In genomic region chr1:54069792-54070548, GRCh38 we compare ENCODE assay signal across 8 cellular contexts. TPM values are rescaled to one million over a fixed set of nuclear protein-coding genes. Genes with fewer than 3 reads are reported as not detected.
A peak's percentile ranks its signal among the peaks of the same experiment; 100 is the strongest.
DNase-seq lines count a peak whose midpoint lies in the region; ATAC-seq, FAIRE-seq and TF ChIP-seq lines count a peak whose summit lies in the region.

No MANE protein-coding gene starts in this region.

- H3K9ac ChIP-seq in MM.1S (ENCODE audit: low read length) (no peak overlapping the region), endothelial cell of umbilical vein (replicated peaks; ENCODE audit: extremely low read depth, insufficient read depth, low read length) (no peak overlapping the region)

- H2AFZ ChIP-seq in MM.1S (ENCODE audit: low read length) (no peak overlapping the region), endothelial cell of umbilical vein (ENCODE audit: low read depth, low read length) (no peak overlapping the region)

- H3K4me2 ChIP-seq in MM.1S (ENCODE audit: low read depth, low read length) (no peak overlapping the region), endothelial cell of umbilical vein (ENCODE audit: insufficient read depth, low read length) (no peak overlapping the region)

- intact Hi-C loops in CD4-positive, alpha-beta T cell (cut with DNase I, micrococcal nuclease): loop anchor here (1.0 to 10.0 kb wide), 5 partner anchors 17 to 925 kb away; partner anchors contain the start of genes BSND (in 1 of the 2), TCEANC2 (in 1 of the 2) and TMEM59 (in 1 of the 2)
- intact Hi-C loops in endothelial cell of umbilical vein (cut with micrococcal nuclease): loop anchor here (1.0 to 5.0 kb wide), 5 partner anchors 11 to 737 kb away; partner anchors contain the start of gene SSBP3

- peak; percentile 75 for FAIRE-seq in GM19239 (lab: Jason Lieb, UNC)
- peak; percentile 79 for FAIRE-seq in endothelial cell of umbilical vein (lab: Jason Lieb, UNC)

- H3K9me2 ChIP-seq in MM.1S (replicated peaks; ENCODE audit: insufficient read depth, low read length): no peaks in the 10 kb centered on the region

- H3K4me1 ChIP-seq in MM.1S (ENCODE audit: low read length) (no peaks in the 10 kb centered on the region), RWPE2 (ENCODE audit: insufficient read depth, poor library complexity, severe bottlenecking) (no peaks in the 10 kb centered on the region), endothelial cell of umbilical vein (ENCODE audit: control insufficient read depth, extremely low read depth, insufficient read depth, low read length) (no peaks in the 10 kb centered on the region)

- H3K4me1 Mint-ChIP-seq in CD4-positive, alpha-beta T cell (ENCODE audit: low read depth): no peaks in the 10 kb centered on the region
- H3K4me1 Mint-ChIP-seq in naive B cell: peaks cover 3 to 6% (median 5%) of the 10 kb centered on the region in 3 donors

- no peaks in the 10 kb centered on the region for H3F3A ChIP-seq in MM.1S (ENCODE audit: insufficient read depth, low read length)

- peak; percentile 99 for TF ChIP-seq CTCF in CD4-positive, alpha-beta T cell (IDR thresholded peaks at IDR 0.05)
- TF ChIP-seq CTCF in MM.1S (IDR thresholded peaks at IDR 0.05; ENCODE audit: low read length) (peak; percentile 93), RWPE2 (IDR thresholded peaks at IDR 0.05; ENCODE audit: poor library complexity, severe bottlenecking) (peak; percentile 91), endothelial cell of umbilical vein (IDR thresholded peaks at IDR 0.05; ENCODE audit: extremely low read depth in 1 of 2, insufficient read depth in 1 of 2, low read depth in 1 of 2, low read length in 2 of 2) (peak; percentile 44 to 54)

- TF ChIP-seq POLR2A in endothelial cell of umbilical vein (IDR thresholded peaks at IDR 0.05; ENCODE audit: low read depth, low read length): no peak

- no peak overlapping the region for H3K27ac Mint-ChIP-seq in CD4-positive, alpha-beta T cell
- no peak overlapping the region for H3K27ac Mint-ChIP-seq in naive B cell

- H3K9me3 Mint-ChIP-seq in CD4-positive, alpha-beta T cell: no peaks in the 10 kb centered on the region
- no peaks in the 10 kb centered on the region for H3K9me3 Mint-ChIP-seq in naive B cell

- dilution Hi-C loops in endothelial cell of umbilical vein (cut with MboI; ENCODE audit: extremely low pct_ligation_motif_present, low sequenced_read_pairs): no loop called here

- no peak overlapping the region for H3K27ac ChIP-seq in CD4-positive, alpha-beta T cell (ENCODE audit: low read depth, low read length)
- H3K27ac ChIP-seq in MM.1S (ENCODE audit: low read length) (no peak overlapping the region), RWPE2 (ENCODE audit: poor library complexity, severe bottlenecking) (no peak overlapping the region), endothelial cell of umbilical vein (ENCODE audit: insufficient read depth, low read depth, low read length) (no peak overlapping the region)

- no peaks in the 10 kb centered on the region for H3K9me1 ChIP-seq in endothelial cell of umbilical vein (replicated peaks; ENCODE audit: control insufficient read depth, extremely low read depth, insufficient read depth, low read length)

- H4K20me1 ChIP-seq in MM.1S (ENCODE audit: insufficient read depth, low read length): no peaks in the 10 kb centered on the region
- H4K20me1 ChIP-seq in endothelial cell of umbilical vein (replicated peaks; ENCODE audit: control insufficient read depth, extremely low read depth, insufficient read depth, low read length): no peaks in the 10 kb centered on the region

- BruUV-seq in endothelial cell of umbilical vein (replicated peaks; lab: Mats Ljungman, UMichigan): no TSS peak

- POLR2A ChIA-PET in CD4-positive, alpha-beta T cell (lab: Charles Lee): interaction anchor here (1.3 kb wide), 1 partner anchor 419 kb away, joined by 4 read pairs; no protein-coding TSS in a partner anchor
- POLR2A ChIA-PET in endothelial cell of umbilical vein (lab: Charles Lee): no interaction called here

- no peak overlapping the region for H3K4me3 Mint-ChIP-seq in CD4-positive, alpha-beta T cell
- no peak overlapping the region for H3K4me3 Mint-ChIP-seq in naive B cell

- H3K79me2 ChIP-seq in MM.1S (ENCODE audit: low read length): no peaks in the 10 kb centered on the region
- H3K79me2 ChIP-seq in endothelial cell of umbilical vein (ENCODE audit: control insufficient read depth, insufficient read depth, low read length): no peaks in the 10 kb centered on the region

- no peaks in the 10 kb centered on the region for H3K9me3 ChIP-seq in CD4-positive, alpha-beta T cell (ENCODE audit: control insufficient read depth, low read length)
- H3K9me3 ChIP-seq in MM.1S (replicated peaks; ENCODE audit: insufficient read depth, low read length): no peaks in the 10 kb centered on the region
- no peaks in the 10 kb centered on the region for H3K9me3 ChIP-seq in RWPE2 (ENCODE audit: severe bottlenecking)
- no peaks in the 10 kb centered on the region for H3K9me3 ChIP-seq in endothelial cell of umbilical vein (replicated peaks; ENCODE audit: control insufficient read depth, insufficient read depth, low read length)

- H3K36me3 ChIP-seq in MM.1S (replicated peaks; ENCODE audit: insufficient read depth, low read length) (no peaks in the 10 kb centered on the region), RWPE2 (ENCODE audit: low read depth) (peaks cover 5% of the 10 kb centered on the region), endothelial cell of umbilical vein (ENCODE audit: control insufficient read depth in 2 of 2, extremely low read depth in 1 of 2, insufficient read depth in 2 of 2, low read length in 2 of 2) (no peaks in the 10 kb centered on the region)

- CTCF ChIA-PET in CD4-positive, alpha-beta T cell (lab: Charles Lee): interaction anchor here (0.8 kb wide), 1 partner anchor 12 kb away, joined by 3 read pairs; no protein-coding TSS in a partner anchor
- CTCF ChIA-PET in endothelial cell of umbilical vein (lab: Charles Lee): interaction anchor here (0.5 to 6.3 kb wide), 4 partner anchors 11 to 425 kb away, joined by 3 to 38 read pairs (median 6); partner anchors contain the start of gene IFT25

- H3K4me3 ChIP-seq in MM.1S (ENCODE audit: low read length) (no peak overlapping the region), RWPE2 (ENCODE audit: severe bottlenecking) (no peak overlapping the region), endothelial cell of umbilical vein (replicated peaks in 1 of 3; ENCODE audit: insufficient read depth in 1 of 3, low read depth in 1 of 3, low read length in 3 of 3) (no peak overlapping the region)

- H3K27me3 ChIP-seq in CD4-positive, alpha-beta T cell (ENCODE audit: control insufficient read depth, insufficient read depth, low read length): no peaks in the 10 kb centered on the region
- H3K27me3 ChIP-seq in MM.1S (replicated peaks; ENCODE audit: insufficient read depth, low read length): no peaks in the 10 kb centered on the region
- H3K27me3 ChIP-seq in RWPE2 (ENCODE audit: insufficient read depth, poor library complexity, severe bottlenecking): no peaks in the 10 kb centered on the region
- no peaks in the 10 kb centered on the region for H3K27me3 ChIP-seq in endothelial cell of umbilical vein (ENCODE audit: control insufficient read depth in 2 of 2, insufficient read depth in 2 of 2, low read length in 2 of 2)

- H3K27me3 Mint-ChIP-seq in CD4-positive, alpha-beta T cell: no peaks in the 10 kb centered on the region
- no peaks in the 10 kb centered on the region for H3K27me3 Mint-ChIP-seq in naive B cell

- peak; percentile 94 for ATAC-seq in CD4-positive, alpha-beta T cell (ENCODE audit: poor library complexity)
- peak; percentile 80 for ATAC-seq in RWPE2 (ENCODE audit: low read depth)
- ATAC-seq in naive B cell (ENCODE audit: low read depth in 2 of 2): peak; percentile 72 to 82
- no peak for ATAC-seq in HG03135 (IDR thresholded peaks at IDR 0.05; ENCODE audit: unreplicated experiment)
- no peak for ATAC-seq in HG03571 (IDR thresholded peaks at IDR 0.05; ENCODE audit: unreplicated experiment)

- DNase-seq in CD4-positive, alpha-beta T cell: no peak
- DNase-seq in GM19239 (ENCODE audit: insufficient read length, low spot score): no peak
- DNase-seq in MM.1S: peak; percentile 70
- no peak for DNase-seq in RWPE2 (ENCODE audit: low spot score)
- peak; percentile 69 for DNase-seq in endothelial cell of umbilical vein (ENCODE audit: low read depth, low spot score)
- peak; percentile 42 for DNase-seq in naive B cell

- H3K36me3 Mint-ChIP-seq in CD4-positive, alpha-beta T cell (ENCODE audit: low read depth): peaks cover 25% of the 10 kb centered on the region
- H3K36me3 Mint-ChIP-seq in naive B cell: no peaks in the 10 kb centered on the region

RNA-seq across cellular contexts. Expression of gene TCEANC2, which starts 16.6 kb away (rescaled TPM):
- total RNA-seq in CD4-positive, alpha-beta T cell: 1 to 10 TPM; 2.3 to 2.7 TPM
- 5.1 and 6.1 TPM in 2 replicates for total RNA-seq in endothelial cell of umbilical vein
- polyA plus RNA-seq in endothelial cell of umbilical vein (2.8 and 3.2 TPM in 2 replicates), naive B cell (ENCODE audit: low read depth in 6 of 6) (1 to 10 TPM; 5.4 to 9.7 (median 6.7) TPM)
- polyA plus RNA-seq in endothelial cell of umbilical vein (2011; cell fraction: cytosol; rRNA removed): 3.3 TPM in 2 replicates
- polyA plus RNA-seq in endothelial cell of umbilical vein (2011; cell fraction: nucleus; rRNA removed): 4.4 and 4.5 TPM in 2 replicates
- 3.0 and 3.4 TPM in 2 replicates for polyA plus RNA-seq in endothelial cell of umbilical vein (2012)
- 3.1 and 4.1 TPM in 2 replicates for polyA minus RNA-seq in endothelial cell of umbilical vein
- 3.2 TPM for polyA minus RNA-seq in endothelial cell of umbilical vein (2011; cell fraction: cytosol; rRNA and poly(A)+ RNA removed)
- 2.0 and 2.2 TPM in 2 replicates for polyA minus RNA-seq in endothelial cell of umbilical vein (2011; cell fraction: nucleus; rRNA and poly(A)+ RNA removed)

RNA-seq across cellular contexts. Expression of gene TMEM59, which starts 17.0 kb away (rescaled TPM):
- 100 to 1,000 TPM; 128 TPM for total RNA-seq in CD4-positive, alpha-beta T cell
- 196 and 198 TPM in 2 replicates for total RNA-seq in endothelial cell of umbilical vein
- polyA plus RNA-seq in endothelial cell of umbilical vein (189 and 281 TPM in 2 replicates), naive B cell (ENCODE audit: low read depth in 6 of 6) (100 to 1,000 TPM; 394 to 861 (median 528) TPM)
- polyA plus RNA-seq in endothelial cell of umbilical vein (2011; cell fraction: cytosol; rRNA removed): 228 and 259 TPM in 2 replicates
- polyA plus RNA-seq in endothelial cell of umbilical vein (2011; cell fraction: nucleus; rRNA removed): 80.0 and 87.5 TPM in 2 replicates
- 184 and 264 TPM in 2 replicates for polyA plus RNA-seq in endothelial cell of umbilical vein (2012)
- 217 and 250 TPM in 2 replicates for polyA minus RNA-seq in endothelial cell of umbilical vein
- polyA minus RNA-seq in endothelial cell of umbilical vein (2011; cell fraction: cytosol; rRNA and poly(A)+ RNA removed): 103 TPM
- polyA minus RNA-seq in endothelial cell of umbilical vein (2011; cell fraction: nucleus; rRNA and poly(A)+ RNA removed): 46.8 and 56.0 TPM in 2 replicates

RNA-seq across cellular contexts. Expression of gene LDLRAD1, which starts 52.0 kb away (rescaled TPM):
- total RNA-seq in CD4-positive, alpha-beta T cell: not detected
- not detected in 2 replicates for total RNA-seq in endothelial cell of umbilical vein
- polyA plus RNA-seq in endothelial cell of umbilical vein: not detected in 2 replicates
- not detected in 2 replicates for polyA plus RNA-seq in endothelial cell of umbilical vein (2011; cell fraction: cytosol; rRNA removed)
- not detected in 2 replicates for polyA plus RNA-seq in endothelial cell of umbilical vein (2011; cell fraction: nucleus; rRNA removed)
- polyA plus RNA-seq in endothelial cell of umbilical vein (2012): not detected in 2 replicates
- polyA minus RNA-seq in endothelial cell of umbilical vein: not detected in 2 replicates
- polyA minus RNA-seq in endothelial cell of umbilical vein (2011; cell fraction: cytosol; rRNA and poly(A)+ RNA removed): not detected
- not detected in 2 replicates for polyA minus RNA-seq in endothelial cell of umbilical vein (2011; cell fraction: nucleus; rRNA and poly(A)+ RNA removed)
- polyA plus RNA-seq in naive B cell (ENCODE audit: low read depth in 6 of 6): not detected

Comparison
In these comparisons a context has a peak if more than half of its experiments do, and no peak if none do; other contexts are left out.
1. ATAC-seq: peak in CD4-positive, alpha-beta T cell (single experiment), RWPE2 (single experiment) and naive B cell (2 of 2); none in HG03135 (single experiment) and HG03571 (single experiment).
2. DNase-seq: peak in MM.1S (single experiment), endothelial cell of umbilical vein (single experiment) and naive B cell (single experiment); none in CD4-positive, alpha-beta T cell (0 of 10), GM19239 (single experiment) and RWPE2 (single experiment).
3. CTCF ChIP-seq: peak in every context shown above with its lines; median percentile 99 in CD4-positive, alpha-beta T cell; 93 in MM.1S; 91 in RWPE2; 49 in endothelial cell of umbilical vein.